In the genomic region with DNA sequence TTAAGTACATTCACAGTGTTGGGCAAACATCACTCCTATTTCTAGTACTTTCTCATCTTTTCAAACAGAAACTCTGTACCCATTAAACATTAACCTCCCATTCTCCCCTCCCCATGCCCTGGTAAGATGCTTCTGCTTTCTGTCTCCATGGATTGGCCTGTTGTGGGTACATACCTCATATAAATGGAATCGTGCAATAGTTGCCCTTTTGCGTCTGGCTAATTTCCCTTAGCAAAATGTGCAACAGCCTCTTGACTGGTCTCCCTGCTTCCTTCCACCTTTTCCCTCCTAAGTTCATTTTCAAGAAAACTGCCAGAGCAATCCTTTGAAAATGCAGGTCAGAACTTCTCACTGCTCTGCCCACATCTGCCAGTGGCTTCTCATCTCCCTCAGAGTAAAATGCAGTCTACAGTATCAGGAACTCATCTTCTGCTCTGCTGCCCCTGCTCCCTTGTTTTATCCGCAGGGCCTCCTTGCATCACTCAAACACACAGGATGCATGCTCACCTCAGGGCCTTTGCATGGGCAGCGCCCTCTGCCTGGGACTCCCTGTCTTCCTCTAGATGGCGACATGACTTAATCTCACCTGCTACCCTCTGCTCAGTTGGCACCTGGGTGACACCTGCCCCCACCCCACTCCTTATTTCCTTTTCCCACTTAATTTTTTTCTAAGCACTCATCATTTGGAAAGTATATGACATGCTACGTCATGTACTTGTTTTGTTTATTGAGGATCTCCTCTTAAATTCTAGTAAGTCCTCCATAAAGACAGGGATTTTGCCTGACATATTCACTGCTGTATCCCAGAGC, we compare ENCODE assay signal across 10 cellular contexts. TPM values are rescaled to one million over a fixed set of nuclear protein-coding genes. Genes with fewer than 3 reads are reported as not detected.
DNase-seq lines count a peak whose midpoint lies in the region; ATAC-seq, FAIRE-seq and TF ChIP-seq lines count a peak whose summit lies in the region.
"Had no signal": no experiment of that assay in that cellular context is flagged by ENCODE, and none has a peak within 500 bp of the region (broad histone marks: within the 10 kb centered on the region; RNA-seq: fewer than 3 reads in every experiment).

No MANE protein-coding gene starts in this region.

- no peaks in the 10 kb centered on the region for H4K20me1 ChIP-seq in HepG2 (ENCODE audit: insufficient read depth, low read length)

- DNase-seq in GM13976 (ENCODE audit: low spot score) (no peak), NCI-H69 (lab: John Stamatoyannopoulos, UW) (peak; percentile 34), HepG2 (ENCODE audit: low spot score) (peak; percentile 78), NCI-H82 treated with DMSO at 0.1 percent for 48 hours (lab: John Stamatoyannopoulos, UW; ENCODE audit: unreplicated experiment) (no peak), activated gamma-delta T cell treated with Interleukin-2 at 50 U/mL for 16 hours (no peak), A673 (ENCODE audit: low spot score) (no peak), amniotic stem cell (lab: John Stamatoyannopoulos, UW) (no peak)
- DNase-seq: NCI-H446 treated with DMSO at 0.1 percent for 48 hours, nucleus accumbens had no signal

- peaks cover 67% of the 10 kb centered on the region for H3K4me1 ChIP-seq in HepG2 (ENCODE audit: insufficient read depth, low read length)
- peaks cover 7% of the 10 kb centered on the region for H3K4me1 ChIP-seq in A673 (ENCODE audit: insufficient read depth, low read length, poor library complexity, severe bottlenecking)

- H3K4me3 ChIP-seq in HepG2 (replicated peaks in 1 of 3; ENCODE audit: insufficient read depth in 1 of 3, low read depth in 2 of 3, low read length in 3 of 3) (peak overlapping the region in 1 of 3 experiments; percentile 34; a peak in 1 of 6 replicates), A673 (ENCODE audit: low read depth, low read length, poor library complexity, severe bottlenecking) (no peak overlapping the region)

- in situ Hi-C loops in GM13976 (cut with MboI; ENCODE audit: low sequenced_read_pairs, unreplicated experiment) (no loop called here), HepG2 (cut with HindIII; ENCODE audit: extremely low pct_ligation_motif_present, low pct_unique_long_range_greater_than_20kb) (no loop called here)

- TF ChIP-seq POLR2A in HepG2 (IDR thresholded peaks at IDR 0.05; ENCODE audit: insufficient read depth in 1 of 2, low read depth in 2 of 2, low read length in 2 of 2), result no peak

- 36% methylated on average over 5 of the region's 6 CpGs for WGBS in HepG2 (ENCODE audit: low lambda C conversion rate)

- TF ChIP-seq CTCF in GM13976 (IDR thresholded peaks at IDR 0.05; ENCODE audit: borderline replicate concordance, control extremely low read depth, extremely low read depth, insufficient read depth, missing control alignments) (peak; percentile 20), HepG2 (CRISPR knock-in tag; IDR thresholded peaks at IDR 0.05) (peak; percentile 77), A673 (conservative IDR thresholded peaks at IDR 0.05; ENCODE audit: low read depth, low read length) (no peak)

- H3K36me3 ChIP-seq in HepG2 (replicated peaks in 1 of 2; ENCODE audit: control insufficient read depth in 1 of 2, insufficient read depth in 2 of 2, low read length in 2 of 2) (no peaks in the 10 kb centered on the region), A673 (ENCODE audit: insufficient read depth, low read length, poor library complexity, severe bottlenecking) (no peaks in the 10 kb centered on the region)

- no peaks in the 10 kb centered on the region for H3K79me2 ChIP-seq in HepG2 (ENCODE audit: insufficient read depth, low read length)

- H3K27ac ChIP-seq in HepG2 (ENCODE audit: extremely low read length, insufficient read depth, low read length) (peak overlapping the region; percentile 83), A673 (ENCODE audit: low read depth, low read length, poor library complexity, severe bottlenecking) (no peak overlapping the region)

- peak; percentile 53 for ATAC-seq in GM21619 (IDR thresholded peaks at IDR 0.05; ENCODE audit: unreplicated experiment)
- peak; percentile 43 for ATAC-seq in HepG2

- H2AFZ ChIP-seq in HepG2 (ENCODE audit: low read length), result no peak overlapping the region

- peak; percentile 9; the same call in 1 of the 2 replicates for TF ChIP-seq RAD21 in HepG2 (CRISPR knock-in tag; IDR thresholded peaks at IDR 0.05)

- H3K4me2 ChIP-seq in HepG2 (ENCODE audit: low read depth, low read length), result peak overlapping the region; percentile 79

- H3K9me3 ChIP-seq in HepG2 (ENCODE audit: low read length), result no peaks in the 10 kb centered on the region
- H3K9me3 ChIP-seq in A673 (ENCODE audit: low read depth, low read length, poor library complexity, severe bottlenecking), result no peaks in the 10 kb centered on the region

- intact Hi-C loops in HepG2 (cut with micrococcal nuclease; ENCODE audit: unreplicated experiment) (loop anchor here (2.0 kb wide), 1 partner anchor 59 kb away; no protein-coding TSS in a partner anchor), A673 (cut with micrococcal nuclease; ENCODE audit: unreplicated experiment) (no loop called here)

- 0 out of 2 replicates have a peak overlapping the region, but pooled peaks have one; percentile 63 for H3K9ac ChIP-seq in HepG2 (ENCODE audit: insufficient read depth, low read depth, low read length)

- POLR2A ChIA-PET in HepG2 (lab: Yijun Ruan, JAX), result interaction anchor here (1.7 to 2.1 kb wide), 4 partner anchors 12 to 96 kb away, joined by 4 to 113 read pairs (median 7); no protein-coding TSS in a partner anchor
- POLR2A ChIA-PET in A673 (lab: Charles Lee; ENCODE audit: low non-redundant PET), result no interaction called here

- FAIRE-seq in HepG2 (lab: Jason Lieb, UNC), result no peak

- no peak for TF ChIP-seq EP300 in HepG2 (IDR thresholded peaks at IDR 0.05; ENCODE audit: low read depth in 2 of 2, low read length in 2 of 2)
- 0 out of 2 replicates have a peak, but pooled peaks have one; percentile 38 for TF ChIP-seq EP300 in HepG2 (CRISPR knock-in tag; IDR thresholded peaks at IDR 0.05; ENCODE audit: borderline replicate concordance)

- H3K27me3 ChIP-seq in HepG2 (ENCODE audit: control insufficient read depth in 1 of 2, insufficient read depth in 2 of 2, low read length in 2 of 2) (no peaks in the 10 kb centered on the region), A673 (replicated peaks; ENCODE audit: insufficient read depth, low read depth, low read length, poor library complexity) (no peaks in the 10 kb centered on the region)

- BruUV-seq in HepG2 (replicated peaks; lab: Mats Ljungman, UMichigan), result no TSS peak
- no TSS peak for BruUV-seq in A673 (replicated peaks; lab: Mats Ljungman, UMichigan)

- CTCF ChIA-PET in HepG2 (lab: Yijun Ruan, JAX; ENCODE audit: low intra/inter-chr PET ratio, low total read pairs) (interaction anchor here (1.4 to 1.6 kb wide), 2 partner anchors 19 to 27 kb away, joined by 3 to 4 read pairs; no protein-coding TSS in a partner anchor), A673 (lab: Charles Lee) (interaction anchor here (0.6 kb wide), 1 partner anchor 57 kb away, joined by 6 read pairs; no protein-coding TSS in a partner anchor)

TF ChIP-seq in HepG2, 621 proteins besides CTCF, POLR2A, EP300 and RAD21 (continues in another document):
- peak; percentile 70; the same call in 1 of the 2 replicates for TF ChIP-seq HIC2 (CRISPR knock-in tag; IDR thresholded peaks at IDR 0.05; ENCODE audit: low read depth)

RNA-seq across cellular contexts. Expression of gene ECHDC3, which starts 44.3 kb away (rescaled TPM):
- total RNA-seq in HepG2 (2016; rRNA removed; fragmentation: Illumina TruSeq; extraction: Trizol), result not detected in 2 replicates
- not detected in 2 replicates for total RNA-seq in HepG2 (2016; cell fraction: cytosol; rRNA removed; fragmentation: Illumina TruSeq; extraction: Trizol; ENCODE audit: low read depth)
- total RNA-seq in HepG2 (2016; cell fraction: insoluble cytoplasmic fraction; rRNA removed; fragmentation: Illumina TruSeq; extraction: Trizol), result 0.13 TPM in 1 of 2 replicates, not detected in the other
- total RNA-seq in HepG2 (2016; cell fraction: membrane; rRNA removed; fragmentation: Illumina TruSeq; extraction: Trizol), result not detected in 2 replicates
- total RNA-seq in HepG2 (2016; cell fraction: nucleus; rRNA removed; fragmentation: Illumina TruSeq; extraction: Trizol), result not detected in 2 replicates
- polyA plus RNA-seq in HepG2 (2011; rRNA removed), result not detected in 2 replicates
- not detected in 2 replicates for polyA plus RNA-seq in HepG2 (2011; cell fraction: cytosol; rRNA removed)
- not detected in 2 replicates for polyA plus RNA-seq in HepG2 (2011; cell fraction: nucleus; rRNA removed)
- polyA plus RNA-seq in HepG2 (2012), result not detected in 2 replicates
- polyA plus RNA-seq in HepG2 (2016; cell fraction: cytosol; fragmentation: Illumina TruSeq; extraction: Trizol; ENCODE audit: low read depth), result not detected in 2 replicates
- not detected in 2 replicates for polyA plus RNA-seq in HepG2 (2016; cell fraction: insoluble cytoplasmic fraction; fragmentation: Illumina TruSeq; extraction: Trizol; ENCODE audit: low read depth)
- not detected in 2 replicates for polyA plus RNA-seq in HepG2 (2016; cell fraction: membrane; fragmentation: Illumina TruSeq; extraction: Trizol; ENCODE audit: low read depth)
- polyA plus RNA-seq in HepG2 (2016; cell fraction: nucleus; fragmentation: Illumina TruSeq; extraction: Trizol; ENCODE audit: insufficient read depth, low read depth), result not detected in 2 replicates
- 2.3 TPM in 1 of 2 replicates, not detected in the other for polyA minus RNA-seq in HepG2 (2011; rRNA and poly(A)+ RNA removed; ENCODE audit: low replicate concordance)
- polyA minus RNA-seq in HepG2 (2011; cell fraction: cytosol; rRNA and poly(A)+ RNA removed), result not detected in 2 replicates
- polyA minus RNA-seq in HepG2 (2011; cell fraction: nucleus; rRNA and poly(A)+ RNA removed), result not detected in 2 replicates
- 8.9 and 13.9 TPM in 2 replicates for total RNA-seq in A673 (2021)

Comparison
In these comparisons a context has a peak if more than half of its experiments do, and no peak if none do; other contexts are left out.
1. DNase-seq: peak in NCI-H69 (single experiment) and HepG2 (single experiment); none in GM13976 (single experiment), NCI-H82 treated with DMSO at 0.1 percent for 48 hours (single experiment), activated gamma-delta T cell treated with Interleukin-2 at 50 U/mL for 16 hours (single experiment), A673 (single experiment) and amniotic stem cell (single experiment).